Comparison of ENCODE assay signal across 18 cellular contexts in the genomic region with DNA sequence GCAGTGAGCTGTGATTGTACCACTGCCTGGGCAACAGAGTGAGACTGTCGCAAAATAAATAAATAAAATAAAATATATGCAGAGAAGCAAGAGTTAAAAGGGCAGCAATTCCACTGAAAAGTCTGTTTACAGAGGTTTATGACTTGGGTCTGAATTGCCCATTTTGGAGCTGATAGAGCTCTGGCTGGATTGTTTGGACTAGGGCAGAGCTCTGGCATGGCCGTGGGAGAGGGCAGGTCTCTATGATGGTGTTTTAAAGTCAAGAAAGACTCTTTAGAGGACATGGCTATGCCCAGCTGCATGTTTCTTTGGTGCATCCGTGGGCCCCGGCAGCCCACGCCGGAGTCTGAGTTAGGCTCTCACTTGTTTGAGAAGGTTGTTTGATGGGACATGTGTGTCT.
A peak's percentile ranks its signal among the peaks of the same experiment; 100 is the strongest.
DNase-seq lines count a peak whose midpoint lies in the region; ATAC-seq and TF ChIP-seq lines count a peak whose summit lies in the region.
"Had no signal": no experiment of that assay in that cellular context is flagged by ENCODE, and none has a peak within 500 bp of the region (broad histone marks: within the 10 kb centered on the region; RNA-seq: fewer than 3 reads in every experiment).

No MANE protein-coding gene starts in this region.

- WGBS in spleen, 5 donors, result 88 to 97% (median 95%) methylated on average over 6 of the region's 6 CpGs

- H3K36me3 ChIP-seq in cardiac muscle cell (no peaks in the 10 kb centered on the region), right atrium auricular region (no peaks in the 10 kb centered on the region), spleen (peaks cover 0 to 5% (median 0%) of the 10 kb centered on the region in 6 donors), gastrocnemius medialis (no peaks in the 10 kb centered on the region)

- H3K27me3 ChIP-seq in cardiac muscle cell, result no peaks in the 10 kb centered on the region
- H3K27me3 ChIP-seq in right atrium auricular region, result no peaks in the 10 kb centered on the region
- H3K27me3 ChIP-seq in spleen (replicated peaks in 1 of 7), result no peaks in the 10 kb centered on the region
- no peaks in the 10 kb centered on the region for H3K27me3 ChIP-seq in gastrocnemius medialis
- H3K27me3 ChIP-seq: BLaER1 had no signal

- ATAC-seq in left lobe of liver (peak; percentile 30), gastrocnemius medialis (no peak), HG02852 (IDR thresholded peaks at IDR 0.05; ENCODE audit: unreplicated experiment) (no peak), HG03469 (IDR thresholded peaks at IDR 0.05; ENCODE audit: unreplicated experiment) (no peak)
- ATAC-seq: CD8-positive, alpha-beta T cell; HCT116 had no signal

- TF ChIP-seq POLR2A in spleen (IDR thresholded peaks at IDR 0.05), result no peak
- no peak for TF ChIP-seq POLR2A in gastrocnemius medialis (IDR thresholded peaks at IDR 0.05)

- no peak overlapping the region for H3K4me3 ChIP-seq in cardiac muscle cell
- no peak overlapping the region for H3K4me3 ChIP-seq in right atrium auricular region
- H3K4me3 ChIP-seq in spleen, result no peak overlapping the region
- no peak overlapping the region for H3K4me3 ChIP-seq in gastrocnemius medialis
- H3K4me3 ChIP-seq: BLaER1, GM23248 had no signal

- DNase-seq in cardiac muscle cell (ENCODE audit: low read depth in 1 of 2, low spot score in 1 of 2), result no peak
- no peak for DNase-seq in right atrium auricular region (ENCODE audit: low spot score)
- no peak for DNase-seq in left lobe of liver (ENCODE audit: low spot score)
- DNase-seq in spleen, result no peak
- no peak for DNase-seq in gastrocnemius medialis
- DNase-seq: Caco-2; CD4-positive, CD25-positive, alpha-beta regulatory T cell; CD8-positive, alpha-beta T cell; DMS153; DND-41; GM23248; H9 had no signal

- H3K9me3 ChIP-seq in cardiac muscle cell (ENCODE audit: low read depth), result no peaks in the 10 kb centered on the region
- H3K9me3 ChIP-seq in right atrium auricular region, result no peaks in the 10 kb centered on the region
- no peaks in the 10 kb centered on the region for H3K9me3 ChIP-seq in spleen
- H3K9me3 ChIP-seq in gastrocnemius medialis, result no peaks in the 10 kb centered on the region
- H3K9me3 ChIP-seq: BLaER1, Caco-2 had no signal

- in situ Hi-C loops in gastrocnemius medialis (cut with MboI; ENCODE audit: low sequenced_read_pairs in 4 of 4), result no loop called here

- H3K4me1 ChIP-seq in cardiac muscle cell (ENCODE audit: low read depth) (peaks cover 22% of the 10 kb centered on the region), right atrium auricular region (no peaks in the 10 kb centered on the region), spleen (peaks cover 0 to 48% (median 25%) of the 10 kb centered on the region in 6 donors), gastrocnemius medialis (no peaks in the 10 kb centered on the region)
- H3K4me1 ChIP-seq: Caco-2 had no signal

- intact Hi-C loops in spleen (cut with DNase I; ENCODE audit: low total_unique reads), result no loop called here
- intact Hi-C loops in gastrocnemius medialis (cut with DNase I; ENCODE audit: low total_unique reads), result no loop called here

- H3K27ac ChIP-seq in cardiac muscle cell, result peak overlapping the region; percentile 50
- no peak overlapping the region for H3K27ac ChIP-seq in right atrium auricular region
- H3K27ac ChIP-seq in spleen, result peak overlapping the region in 6 of 8 donors; percentile 0 to 82 (median 72)
- no peak overlapping the region for H3K27ac ChIP-seq in gastrocnemius medialis
- H3K27ac ChIP-seq: 22Rv1, BLaER1, C4-2B, GM23248 had no signal

- no peak for TF ChIP-seq CTCF in cardiac muscle cell (IDR thresholded peaks at IDR 0.05; ENCODE audit: low read depth, low read length)
- TF ChIP-seq CTCF in right atrium auricular region (IDR thresholded peaks at IDR 0.05), result no peak
- no peak for TF ChIP-seq CTCF in spleen (IDR thresholded peaks at IDR 0.05 in 8 of 11, conservative IDR thresholded peaks at IDR 0.05 in 3 of 11)
- no peak for TF ChIP-seq CTCF in gastrocnemius medialis (IDR thresholded peaks at IDR 0.05 in 4 of 5, conservative IDR thresholded peaks at IDR 0.05 in 1 of 5)

Comparison
In these comparisons a context has a peak if more than half of its experiments do, and no peak if none do; other contexts are left out.
1. H3K27ac ChIP-seq: peak in cardiac muscle cell (single experiment) and spleen (6 of 8); none in right atrium auricular region (0 of 2) and gastrocnemius medialis (0 of 4).